Comparison of ENCODE assay signal across 10 cellular contexts in the genomic region with DNA sequence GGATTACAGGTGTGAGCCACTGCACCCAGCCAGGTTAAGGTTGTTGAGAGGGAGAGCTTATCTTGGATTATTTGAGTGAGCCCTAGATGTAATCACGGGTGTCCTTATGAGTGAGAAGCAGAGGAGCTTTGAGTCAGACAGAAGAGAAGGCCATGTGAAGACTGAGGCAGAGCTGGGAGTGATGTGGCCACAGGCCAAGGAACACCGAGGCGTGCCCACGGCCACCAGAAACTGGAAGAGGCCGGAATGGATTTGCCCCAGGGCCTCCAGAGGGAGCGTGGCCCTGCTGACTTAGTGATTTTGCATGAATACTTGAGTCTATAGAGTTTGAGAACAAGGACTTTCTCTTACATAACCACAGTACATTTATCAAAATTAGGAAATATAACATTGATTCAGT.
"Had no signal": no experiment of that assay in that cellular context is flagged by ENCODE, and none has a peak within 500 bp of the region (broad histone marks: within the 10 kb centered on the region; RNA-seq: fewer than 3 reads in every experiment).

No MANE protein-coding gene starts in this region.

- H3K27me3 Mint-ChIP-seq: activated CD4-positive, alpha-beta memory T cell treated with anti-CD3 and anti-CD28 coated beads, Interleukin-2, amount 10 ng/mL, durations not matched to agents 7 days and 5 days had no signal

- H3K9me3 Mint-ChIP-seq: activated CD4-positive, alpha-beta memory T cell treated with anti-CD3 and anti-CD28 coated beads, Interleukin-2, amount 10 ng/mL, durations not matched to agents 7 days and 5 days; nephron had no signal

- H3K27ac Mint-ChIP-seq: activated CD4-positive, alpha-beta memory T cell treated with anti-CD3 and anti-CD28 coated beads, Interleukin-2, amount 10 ng/mL, durations not matched to agents 7 days and 5 days; nephron had no signal

- H3K4me3 Mint-ChIP-seq: activated CD4-positive, alpha-beta memory T cell treated with anti-CD3 and anti-CD28 coated beads, Interleukin-2, amount 10 ng/mL, durations not matched to agents 7 days and 5 days; nephron had no signal

- DNase-seq: activated CD4-positive, alpha-beta memory T cell treated with anti-CD3 and anti-CD28 coated beads, Interleukin-2, amount 10 ng/mL, durations not matched to agents 7 days and 5 days; activated CD4-positive, CD25-positive, alpha-beta regulatory T cell treated with anti-CD3 and anti-CD28 coated beads, Interleukin-2, amount 50 U/mL, for 72 hours; activated naive CD4-positive, alpha-beta T cell treated with Interleukin-2 at 50 U/mL for 16 hours; colonic mucosa; foreskin fibroblast; SK-N-SH; stimulated activated CD4-positive, alpha-beta T cell treated with anti-CD3 and anti-CD28 coated beads, Interleukin-4, amount 100 ng/mL, for 1 hour; stimulated activated naive CD4-positive, alpha-beta T cell; trophoblast cell had no signal
